ENCODE assay signal across 12 cellular contexts in genomic region chr11:85844439-85845051, GRCh38. TPM values are rescaled to one million over a fixed set of nuclear protein-coding genes. Genes with fewer than 3 reads are reported as not detected.
A peak's percentile ranks its signal among the peaks of the same experiment; 100 is the strongest.
DNase-seq lines count a peak whose midpoint lies in the region; ATAC-seq, FAIRE-seq and TF ChIP-seq lines count a peak whose summit lies in the region.
"Had no signal": no experiment of that assay in that cellular context is flagged by ENCODE, and none has a peak within 500 bp of the region (broad histone marks: within the 10 kb centered on the region; RNA-seq: fewer than 3 reads in every experiment).

No MANE protein-coding gene starts in this region.

- peaks cover 14% of the 10 kb centered on the region for H3K4me1 Mint-ChIP-seq in astrocyte (ENCODE audit: low read depth, unreplicated experiment)
- H3K4me1 Mint-ChIP-seq in CD4-positive, alpha-beta T cell (ENCODE audit: low read depth) = no peaks in the 10 kb centered on the region
- H3K4me1 Mint-ChIP-seq: activated naive CD4-positive, alpha-beta T cell treated with anti-CD3 and anti-CD28 coated beads, Interleukin-2, amount 50 U/mL, for 24 hours had no signal

- peak; percentile 50 for DNase-seq in EH (ENCODE audit: low read depth)
- peak; percentile 71 for DNase-seq in astrocyte (ENCODE audit: low read depth)
- DNase-seq in mesendoderm = peak; percentile 81
- DNase-seq in CD4-positive, alpha-beta T cell = no peak
- DNase-seq in GM12891 (ENCODE audit: insufficient read length, low spot score) = no peak
- no peak for DNase-seq in globus pallidus (ENCODE audit: low spot score)
- DNase-seq: GDM1, NCI-H2227 treated with DMSO at 0.1 percent for 48 hours had no signal

- TF ChIP-seq POLR2A in GM12891 (IDR thresholded peaks at IDR 0.05; ENCODE audit: low read depth, low read length) = no peak

- H3K9me3 ChIP-seq in astrocyte (ENCODE audit: insufficient read depth, low read depth, low read length) = no peaks in the 10 kb centered on the region
- H3K9me3 ChIP-seq in CD4-positive, alpha-beta T cell (ENCODE audit: control insufficient read depth, low read length) = no peaks in the 10 kb centered on the region

- no peak overlapping the region for H2BK5ac ChIP-seq in mesendoderm (ENCODE audit: low read length)

- no peak overlapping the region for H3K4ac ChIP-seq in mesendoderm (ENCODE audit: low read depth, low read length)

- H3K4me3 Mint-ChIP-seq in astrocyte (ENCODE audit: unreplicated experiment) = no peak overlapping the region
- H3K4me3 Mint-ChIP-seq in CD4-positive, alpha-beta T cell = no peak overlapping the region
- H3K4me3 Mint-ChIP-seq: activated naive CD4-positive, alpha-beta T cell treated with anti-CD3 and anti-CD28 coated beads, Interleukin-2, amount 50 U/mL, for 24 hours had no signal

- H3K4me2 ChIP-seq in astrocyte (ENCODE audit: low read length) (peak overlapping the region; percentile 24), mesendoderm (ENCODE audit: low read length) (no peak overlapping the region)

- FAIRE-seq in astrocyte (lab: Jason Lieb, UNC) (no peak), GM12891 (lab: Jason Lieb, UNC) (no peak)

- H3K4me1 ChIP-seq in astrocyte (ENCODE audit: insufficient read depth, low read length) (peaks cover 10% of the 10 kb centered on the region), mesendoderm (ENCODE audit: control insufficient read depth, low read depth, low read length) (peaks cover 2% of the 10 kb centered on the region)

- no peaks in the 10 kb centered on the region for H3K9me3 Mint-ChIP-seq in astrocyte (ENCODE audit: unreplicated experiment)
- no peaks in the 10 kb centered on the region for H3K9me3 Mint-ChIP-seq in CD4-positive, alpha-beta T cell
- H3K9me3 Mint-ChIP-seq: activated naive CD4-positive, alpha-beta T cell treated with anti-CD3 and anti-CD28 coated beads, Interleukin-2, amount 50 U/mL, for 24 hours had no signal

- H3K18ac ChIP-seq in mesendoderm (ENCODE audit: low read length) = no peak overlapping the region

- no peak for TF ChIP-seq CTCF in astrocyte (IDR thresholded peaks at IDR 0.05; ENCODE audit: insufficient read depth, low read depth, low read length)
- TF ChIP-seq CTCF in CD4-positive, alpha-beta T cell (IDR thresholded peaks at IDR 0.05) = no peak

- intact Hi-C loops in CD4-positive, alpha-beta T cell (cut with DNase I, micrococcal nuclease) = no loop called here

- no peak overlapping the region for H3K27ac Mint-ChIP-seq in astrocyte (ENCODE audit: unreplicated experiment)
- no peak overlapping the region for H3K27ac Mint-ChIP-seq in CD4-positive, alpha-beta T cell
- H3K27ac Mint-ChIP-seq: activated naive CD4-positive, alpha-beta T cell treated with anti-CD3 and anti-CD28 coated beads, Interleukin-2, amount 50 U/mL, for 24 hours had no signal

- no peak overlapping the region for H2AK5ac ChIP-seq in mesendoderm (ENCODE audit: low read length)

- peak; percentile 54 for ATAC-seq in HG03565 (IDR thresholded peaks at IDR 0.05; ENCODE audit: unreplicated experiment)
- no peak for ATAC-seq in CD4-positive, alpha-beta T cell (ENCODE audit: poor library complexity)
- ATAC-seq in HG03460 (IDR thresholded peaks at IDR 0.05; ENCODE audit: unreplicated experiment) = no peak

- H3K36me3 Mint-ChIP-seq in astrocyte (ENCODE audit: low read depth, unreplicated experiment) = no peaks in the 10 kb centered on the region
- H3K36me3 Mint-ChIP-seq in CD4-positive, alpha-beta T cell (ENCODE audit: low read depth) = no peaks in the 10 kb centered on the region
- H3K36me3 Mint-ChIP-seq: activated naive CD4-positive, alpha-beta T cell treated with anti-CD3 and anti-CD28 coated beads, Interleukin-2, amount 50 U/mL, for 24 hours had no signal

- no peak overlapping the region for H2AFZ ChIP-seq in astrocyte (ENCODE audit: low read depth, low read length)

- POLR2A ChIA-PET in CD4-positive, alpha-beta T cell (lab: Charles Lee) = no interaction called here

- no peak overlapping the region for H2BK15ac ChIP-seq in mesendoderm (replicated peaks; ENCODE audit: low read depth)

- no peak overlapping the region for H3K4me3 ChIP-seq in astrocyte (ENCODE audit: insufficient read depth, low read depth, low read length)
- no peak overlapping the region for H3K4me3 ChIP-seq in mesendoderm (ENCODE audit: low read length)

- no peak overlapping the region for H3K27ac ChIP-seq in astrocyte (ENCODE audit: low read depth, low read length)
- no peak overlapping the region for H3K27ac ChIP-seq in mesendoderm (ENCODE audit: low read depth, low read length)
- H3K27ac ChIP-seq in CD4-positive, alpha-beta T cell (ENCODE audit: low read depth, low read length) = no peak overlapping the region

- H3K79me2 ChIP-seq in astrocyte (ENCODE audit: insufficient read depth, low read length) (no peaks in the 10 kb centered on the region), mesendoderm (ENCODE audit: control insufficient read depth, insufficient read depth, low read length) (no peaks in the 10 kb centered on the region)

- WGBS in mesendoderm (ENCODE audit: extremely low coverage, insufficient coverage, low lambda C conversion rate) = no CpG with 5 or more reads among the region's 2 CpGs

- H3K27me3 ChIP-seq in astrocyte (ENCODE audit: insufficient read depth, low read length) = no peaks in the 10 kb centered on the region
- no peaks in the 10 kb centered on the region for H3K27me3 ChIP-seq in mesendoderm (ENCODE audit: insufficient read depth, low read length, poor library complexity)
- no peaks in the 10 kb centered on the region for H3K27me3 ChIP-seq in CD4-positive, alpha-beta T cell (ENCODE audit: control insufficient read depth, insufficient read depth, low read length)

- H4K20me1 ChIP-seq in astrocyte (ENCODE audit: insufficient read depth, low read length) = no peaks in the 10 kb centered on the region

- H2BK120ac ChIP-seq in mesendoderm (ENCODE audit: low read depth, low read length) = no peak overlapping the region

- no peak overlapping the region for H3K56ac ChIP-seq in mesendoderm (ENCODE audit: low read length)

- no peaks in the 10 kb centered on the region for H3K27me3 Mint-ChIP-seq in astrocyte (ENCODE audit: low read depth, unreplicated experiment)
- H3K27me3 Mint-ChIP-seq in CD4-positive, alpha-beta T cell = no peaks in the 10 kb centered on the region
- H3K27me3 Mint-ChIP-seq: activated naive CD4-positive, alpha-beta T cell treated with anti-CD3 and anti-CD28 coated beads, Interleukin-2, amount 50 U/mL, for 24 hours had no signal

- H3K23ac ChIP-seq in mesendoderm (ENCODE audit: low read length) = no peak overlapping the region

- H3K36me3 ChIP-seq in astrocyte (ENCODE audit: insufficient read depth, low read length) = no peaks in the 10 kb centered on the region
- no peaks in the 10 kb centered on the region for H3K36me3 ChIP-seq in mesendoderm (ENCODE audit: control insufficient read depth, insufficient read depth, low read length)

- no peak overlapping the region for H3K9ac ChIP-seq in astrocyte (ENCODE audit: low read length)
- no peak overlapping the region for H3K9ac ChIP-seq in mesendoderm (ENCODE audit: low read length)

- H3K79me1 ChIP-seq in mesendoderm (ENCODE audit: low read length) = no peaks in the 10 kb centered on the region

- CTCF ChIA-PET in CD4-positive, alpha-beta T cell (lab: Charles Lee) = no interaction called here

- no peak overlapping the region for H4K8ac ChIP-seq in mesendoderm (ENCODE audit: low read depth, low read length)

- no peak overlapping the region for H4K5ac ChIP-seq in mesendoderm (ENCODE audit: low read length)

TF ChIP-seq in GM12891, 5 proteins besides CTCF, POLR2A, EP300 and RAD21:
- no peak for TF ChIP-seq POU2F2 (IDR thresholded peaks at IDR 0.05; ENCODE audit: low read depth, low read length)
- TF ChIP-seq SPI1 (IDR thresholded peaks at IDR 0.05; ENCODE audit: low read depth, low read length) = no peak
- TF ChIP-seq POLR2AphosphoS5 (IDR thresholded peaks at IDR 0.05; ENCODE audit: low read depth, low read length) = no peak
- TF ChIP-seq PAX5 (IDR thresholded peaks at IDR 0.05; ENCODE audit: insufficient read depth, low read length, severe bottlenecking) = no peak
- no peak for TF ChIP-seq TAF1 (IDR thresholded peaks at IDR 0.05; ENCODE audit: low read depth, low read length)
TF ChIP-seq in GM12891: peak in this region for 0.

RNA-seq across cellular contexts. Expression of gene CCDC83, which starts 10.6 kb away (rescaled TPM):
- total RNA-seq in astrocyte = not detected in 2 replicates
- not detected for polyA plus RNA-seq in mesendoderm (2013, experiment 1 of 2)
- not detected for polyA plus RNA-seq in mesendoderm (2013, experiment 2 of 2)
- not detected for total RNA-seq in CD4-positive, alpha-beta T cell
- polyA plus RNA-seq in GM12891 (2012; ENCODE audit: low read depth, missing spikeins) = not detected
- polyA plus RNA-seq: fibroblast of lung had no signal

RNA-seq across cellular contexts. Expression of gene SYTL2, which starts 33.6 kb away (rescaled TPM):
- total RNA-seq in astrocyte = 35.2 and 36.9 TPM in 2 replicates
- 4.9 TPM for polyA plus RNA-seq in mesendoderm (2013, experiment 1 of 2)
- polyA plus RNA-seq in mesendoderm (2013, experiment 2 of 2) = 5.4 TPM
- 10 to 100 TPM; 35.4 to 36.7 TPM for total RNA-seq in CD4-positive, alpha-beta T cell
- polyA plus RNA-seq in GM12891 (2012; ENCODE audit: low read depth, missing spikeins) = 0.15 TPM

Comparison
In these comparisons a context has a peak if more than half of its experiments do, and no peak if none do; other contexts are left out.
1. DNase-seq: peak in EH (single experiment), astrocyte (single experiment) and mesendoderm (single experiment); none in CD4-positive, alpha-beta T cell (0 of 10), GM12891 (single experiment) and globus pallidus (single experiment).